In genomic region chr2:54561010-54561409, GRCh38 we compare ENCODE assay signal across 9 cellular contexts.
DNase-seq lines count a peak whose midpoint lies in the region; ATAC-seq and TF ChIP-seq lines count a peak whose summit lies in the region.
"Had no signal": no experiment of that assay in that cellular context is flagged by ENCODE, and none has a peak within 500 bp of the region (broad histone marks: within the 10 kb centered on the region; RNA-seq: fewer than 3 reads in every experiment).

No MANE protein-coding gene starts in this region.

- no peaks in the 10 kb centered on the region for H3K27me3 Mint-ChIP-seq in T-helper 1 cell treated with Interleukin-12 subunit alpha and Interleukin-12 subunit beta and Interleukin-4 antibody, amounts not matched to agents 30 μg/mL and 1 μg/mL, for 36 hours (ENCODE audit: low read depth)
- H3K27me3 Mint-ChIP-seq in activated T-helper 17 cell treated with anti-CD3 and anti-CD28 coated beads, Interleukin-2, amount 50 U/mL, for 72 hours, result no peaks in the 10 kb centered on the region
- H3K27me3 Mint-ChIP-seq in immature natural killer cell (ENCODE audit: low read depth in 3 of 3), result peaks cover 0 to 15% (median 6%) of the 10 kb centered on the region in 3 donors
- H3K27me3 Mint-ChIP-seq in stimulated activated naive B cell treated with anti-CD40 and anti-IgM and Interleukin-4, amounts not matched to agents 10 μg/mL and 1 μg/mL and 100 μg/mL, for 72 hours, result no peaks in the 10 kb centered on the region

- no peaks in the 10 kb centered on the region for H3K9me3 Mint-ChIP-seq in T-helper 1 cell treated with Interleukin-12 subunit alpha and Interleukin-12 subunit beta and Interleukin-4 antibody, amounts not matched to agents 30 μg/mL and 1 μg/mL, for 36 hours
- H3K9me3 Mint-ChIP-seq in activated T-helper 17 cell treated with anti-CD3 and anti-CD28 coated beads, Interleukin-2, amount 50 U/mL, for 72 hours, result no peaks in the 10 kb centered on the region
- H3K9me3 Mint-ChIP-seq in immature natural killer cell, result no peaks in the 10 kb centered on the region
- H3K9me3 Mint-ChIP-seq in stimulated activated naive B cell treated with anti-CD40 and anti-IgM and Interleukin-4, amounts not matched to agents 10 μg/mL and 1 μg/mL and 100 μg/mL, for 72 hours, result no peaks in the 10 kb centered on the region

- DNase-seq in T-helper 1 cell (no peak), immature natural killer cell (no peak), ovary (no peak), CD1c-positive myeloid dendritic cell (ENCODE audit: extremely low spot score) (no peak), NCI-H1436 treated with DMSO at 0.1 percent for 48 hours (lab: John Stamatoyannopoulos, UW) (no peak)
- no peak for DNase-seq in stimulated activated naive B cell treated with anti-CD40 and anti-IgM and Interleukin-4, amounts not matched to agents 10 μg/mL and 1 μg/mL and 100 μg/mL, for 72 hours
- DNase-seq: substantia nigra had no signal

- peaks cover 13% of the 10 kb centered on the region for H3K4me1 ChIP-seq in ovary (ENCODE audit: insufficient read depth)

- intact Hi-C loops in ovary (cut with DNase I), result no loop called here

- H3K27ac ChIP-seq in ovary, result peak overlapping the region in 1 of 2 donors; percentile 27

- H3K27ac Mint-ChIP-seq in T-helper 1 cell treated with Interleukin-12 subunit alpha and Interleukin-12 subunit beta and Interleukin-4 antibody, amounts not matched to agents 30 μg/mL and 1 μg/mL, for 36 hours, result peak overlapping the region; percentile 87
- peak overlapping the region; percentile 88 for H3K27ac Mint-ChIP-seq in activated T-helper 17 cell treated with anti-CD3 and anti-CD28 coated beads, Interleukin-2, amount 50 U/mL, for 72 hours
- peak overlapping the region; percentile 84 to 97 (median 92) for H3K27ac Mint-ChIP-seq in immature natural killer cell
- H3K27ac Mint-ChIP-seq in stimulated activated naive B cell treated with anti-CD40 and anti-IgM and Interleukin-4, amounts not matched to agents 10 μg/mL and 1 μg/mL and 100 μg/mL, for 72 hours, result peak overlapping the region; percentile 94

- peak overlapping the region; percentile 90 for H3K4me3 Mint-ChIP-seq in T-helper 1 cell treated with Interleukin-12 subunit alpha and Interleukin-12 subunit beta and Interleukin-4 antibody, amounts not matched to agents 30 μg/mL and 1 μg/mL, for 36 hours
- H3K4me3 Mint-ChIP-seq in activated T-helper 17 cell treated with anti-CD3 and anti-CD28 coated beads, Interleukin-2, amount 50 U/mL, for 72 hours, result peak overlapping the region; percentile 92
- peak overlapping the region; percentile 90 to 99 (median 98) for H3K4me3 Mint-ChIP-seq in immature natural killer cell
- H3K4me3 Mint-ChIP-seq in stimulated activated naive B cell treated with anti-CD40 and anti-IgM and Interleukin-4, amounts not matched to agents 10 μg/mL and 1 μg/mL and 100 μg/mL, for 72 hours, result peak overlapping the region; percentile 94

- H3K4me1 Mint-ChIP-seq in T-helper 1 cell treated with Interleukin-12 subunit alpha and Interleukin-12 subunit beta and Interleukin-4 antibody, amounts not matched to agents 30 μg/mL and 1 μg/mL, for 36 hours (ENCODE audit: low read depth), result peaks cover 49% of the 10 kb centered on the region
- peaks cover 41% of the 10 kb centered on the region for H3K4me1 Mint-ChIP-seq in activated T-helper 17 cell treated with anti-CD3 and anti-CD28 coated beads, Interleukin-2, amount 50 U/mL, for 72 hours
- H3K4me1 Mint-ChIP-seq in immature natural killer cell, result peaks cover 64 to 89% of the 10 kb centered on the region in 2 donors
- peaks cover 44 to 69% of the 10 kb centered on the region in 2 donors for H3K4me1 Mint-ChIP-seq in stimulated activated naive B cell treated with anti-CD40 and anti-IgM and Interleukin-4, amounts not matched to agents 10 μg/mL and 1 μg/mL and 100 μg/mL, for 72 hours

- H3K36me3 ChIP-seq in ovary, result no peaks in the 10 kb centered on the region

- TF ChIP-seq EP300 in ovary (IDR thresholded peaks at IDR 0.05), result no peak

- 32 to 49% (median 38%) methylated on average over 3 to 4 of the region's 4 CpGs for WGBS in ovary, 3 donors

- TF ChIP-seq CTCF in ovary (IDR thresholded peaks at IDR 0.05), result no peak

- TF ChIP-seq POLR2A in ovary (IDR thresholded peaks at IDR 0.05), result no peak

- no peak for ATAC-seq in activated T-helper 17 cell treated with anti-CD3 and anti-CD28 coated beads, Interleukin-2, amount 50 U/mL, for 72 hours (replicated peaks)
- ATAC-seq in stimulated activated naive B cell treated with anti-CD40 and anti-IgM and Interleukin-4, amounts not matched to agents 10 μg/mL and 1 μg/mL and 100 μg/mL, for 72 hours (replicated peaks), result no peak

- no peaks in the 10 kb centered on the region for H3K27me3 ChIP-seq in ovary

- H3K9me3 ChIP-seq in ovary, result no peaks in the 10 kb centered on the region

- H3K4me3 ChIP-seq in ovary, result no peak overlapping the region

- H3K36me3 Mint-ChIP-seq in T-helper 1 cell treated with Interleukin-12 subunit alpha and Interleukin-12 subunit beta and Interleukin-4 antibody, amounts not matched to agents 30 μg/mL and 1 μg/mL, for 36 hours (ENCODE audit: low read depth), result peaks cover 39% of the 10 kb centered on the region
- peaks cover 25% of the 10 kb centered on the region for H3K36me3 Mint-ChIP-seq in activated T-helper 17 cell treated with anti-CD3 and anti-CD28 coated beads, Interleukin-2, amount 50 U/mL, for 72 hours (ENCODE audit: low read depth)
- peaks cover 0 to 8% (median 4%) of the 10 kb centered on the region in 3 donors for H3K36me3 Mint-ChIP-seq in immature natural killer cell
- peaks cover 0 to 18% of the 10 kb centered on the region in 2 donors for H3K36me3 Mint-ChIP-seq in stimulated activated naive B cell treated with anti-CD40 and anti-IgM and Interleukin-4, amounts not matched to agents 10 μg/mL and 1 μg/mL and 100 μg/mL, for 72 hours
